ENCODE assay signal across 1 cellular context in the genomic region with DNA sequence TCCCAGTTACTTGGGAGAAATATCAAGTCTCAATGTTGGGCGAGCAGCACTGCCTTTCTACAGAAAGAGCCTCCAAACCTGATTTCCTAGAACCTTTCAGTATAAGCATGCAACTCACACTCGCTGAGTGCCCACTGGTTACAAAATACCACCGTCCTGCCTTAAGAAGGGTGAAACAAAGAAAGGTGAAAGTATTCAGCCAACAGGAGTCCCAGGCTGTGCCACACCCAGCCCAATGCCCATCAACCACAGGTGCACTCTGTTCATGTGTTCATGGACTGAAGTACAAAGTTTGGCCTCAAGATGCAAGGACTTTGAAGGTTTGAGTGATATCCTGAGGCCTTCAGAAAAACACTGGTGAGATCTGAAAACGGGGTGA.
TF ChIP-seq lines count a peak whose summit lies in the region.

No MANE protein-coding gene starts in this region.

TF ChIP-seq in GM23338, 12 proteins besides CTCF, POLR2A, EP300 and RAD21 (continued from another document):
- TF ChIP-seq, protein P1, sequence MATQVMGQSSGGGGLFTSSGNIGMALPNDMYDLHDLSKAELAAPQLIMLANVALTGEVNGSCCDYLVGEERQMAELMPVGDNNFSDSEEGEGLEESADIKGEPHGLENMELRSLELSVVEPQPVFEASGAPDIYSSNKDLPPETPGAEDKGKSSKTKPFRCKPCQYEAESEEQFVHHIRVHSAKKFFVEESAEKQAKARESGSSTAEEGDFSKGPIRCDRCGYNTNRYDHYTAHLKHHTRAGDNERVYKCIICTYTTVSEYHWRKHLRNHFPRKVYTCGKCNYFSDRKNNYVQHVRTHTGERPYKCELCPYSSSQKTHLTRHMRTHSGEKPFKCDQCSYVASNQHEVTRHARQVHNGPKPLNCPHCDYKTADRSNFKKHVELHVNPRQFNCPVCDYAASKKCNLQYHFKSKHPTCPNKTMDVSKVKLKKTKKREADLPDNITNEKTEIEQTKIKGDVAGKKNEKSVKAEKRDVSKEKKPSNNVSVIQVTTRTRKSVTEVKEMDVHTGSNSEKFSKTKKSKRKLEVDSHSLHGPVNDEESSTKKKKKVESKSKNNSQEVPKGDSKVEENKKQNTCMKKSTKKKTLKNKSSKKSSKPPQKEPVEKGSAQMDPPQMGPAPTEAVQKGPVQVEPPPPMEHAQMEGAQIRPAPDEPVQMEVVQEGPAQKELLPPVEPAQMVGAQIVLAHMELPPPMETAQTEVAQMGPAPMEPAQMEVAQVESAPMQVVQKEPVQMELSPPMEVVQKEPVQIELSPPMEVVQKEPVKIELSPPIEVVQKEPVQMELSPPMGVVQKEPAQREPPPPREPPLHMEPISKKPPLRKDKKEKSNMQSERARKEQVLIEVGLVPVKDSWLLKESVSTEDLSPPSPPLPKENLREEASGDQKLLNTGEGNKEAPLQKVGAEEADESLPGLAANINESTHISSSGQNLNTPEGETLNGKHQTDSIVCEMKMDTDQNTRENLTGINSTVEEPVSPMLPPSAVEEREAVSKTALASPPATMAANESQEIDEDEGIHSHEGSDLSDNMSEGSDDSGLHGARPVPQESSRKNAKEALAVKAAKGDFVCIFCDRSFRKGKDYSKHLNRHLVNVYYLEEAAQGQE (IDR thresholded peaks at IDR 0.05; ENCODE audit: unreplicated experiment): no peak
- no peak for TF ChIP-seq POLR2AphosphoS5 (IDR thresholded peaks at IDR 0.05; ENCODE audit: low read depth)
- TF ChIP-seq EZH2 (IDR thresholded peaks at IDR 0.05; ENCODE audit: low read depth, unreplicated experiment): no peak
- TF ChIP-seq, protein P2, sequence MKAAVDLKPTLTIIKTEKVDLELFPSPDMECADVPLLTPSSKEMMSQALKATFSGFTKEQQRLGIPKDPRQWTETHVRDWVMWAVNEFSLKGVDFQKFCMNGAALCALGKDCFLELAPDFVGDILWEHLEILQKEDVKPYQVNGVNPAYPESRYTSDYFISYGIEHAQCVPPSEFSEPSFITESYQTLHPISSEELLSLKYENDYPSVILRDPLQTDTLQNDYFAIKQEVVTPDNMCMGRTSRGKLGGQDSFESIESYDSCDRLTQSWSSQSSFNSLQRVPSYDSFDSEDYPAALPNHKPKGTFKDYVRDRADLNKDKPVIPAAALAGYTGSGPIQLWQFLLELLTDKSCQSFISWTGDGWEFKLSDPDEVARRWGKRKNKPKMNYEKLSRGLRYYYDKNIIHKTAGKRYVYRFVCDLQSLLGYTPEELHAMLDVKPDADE (IDR thresholded peaks at IDR 0.05): no peak
- no peak for TF ChIP-seq ZNF331 (CRISPR knock-in tag; IDR thresholded peaks at IDR 0.05; ENCODE audit: low read depth)
